ENCODE assay signal across 18 cellular contexts in genomic region chr17:32396343-32396742, GRCh38. TPM values are rescaled to one million over a fixed set of nuclear protein-coding genes. Genes with fewer than 3 reads are reported as not detected.
A peak's percentile ranks its signal among the peaks of the same experiment; 100 is the strongest.
DNase-seq lines count a peak whose midpoint lies in the region; ATAC-seq and TF ChIP-seq lines count a peak whose summit lies in the region.
"Had no signal": no experiment of that assay in that cellular context is flagged by ENCODE, and none has a peak within 500 bp of the region (broad histone marks: within the 10 kb centered on the region; RNA-seq: fewer than 3 reads in every experiment).

No MANE protein-coding gene starts in this region.

- no peak for TF ChIP-seq CTCF in GM23338 (conservative IDR thresholded peaks at IDR 0.05; ENCODE audit: low read depth in 2 of 2)
- no peak for TF ChIP-seq CTCF in WTC11 (IDR thresholded peaks at IDR 0.05)
- TF ChIP-seq CTCF in brain microvascular endothelial cell (IDR thresholded peaks at IDR 0.05; ENCODE audit: low read depth, low read length, missing control alignments) = no peak
- TF ChIP-seq CTCF in tibial artery (IDR thresholded peaks at IDR 0.05) = no peak
- TF ChIP-seq CTCF in activated CD8-positive, alpha-beta T cell treated with anti-CD3 and anti-CD28 coated beads for 36 hours (IDR thresholded peaks at IDR 0.05) = no peak

- H3K4me1 ChIP-seq in GM23338 (ENCODE audit: insufficient read depth) (no peaks in the 10 kb centered on the region), tibial artery (no peaks in the 10 kb centered on the region)
- H3K4me1 ChIP-seq: BLaER1, Peyer's patch, SJCRH30 had no signal

- no peak overlapping the region for H3K27ac Mint-ChIP-seq in GM23338
- peak overlapping the region; percentile 83 for H3K27ac Mint-ChIP-seq in WTC11
- peak overlapping the region; percentile 30 for H3K27ac Mint-ChIP-seq in stimulated activated effector memory CD8-positive, alpha-beta T cell treated with anti-CD3 and anti-CD28 coated beads, Interleukin-12 subunit alpha, Interleukin-12 subunit beta, amount 100 ng/mL, for 72 hours
- H3K27ac Mint-ChIP-seq in activated CD8-positive, alpha-beta T cell treated with anti-CD3 and anti-CD28 coated beads for 36 hours = no peak overlapping the region
- H3K27ac Mint-ChIP-seq: CD4-positive, alpha-beta T cell had no signal

- no peak; the same call in 2 of the 3 replicates for ATAC-seq in GM23338
- ATAC-seq in WTC11 = no peak
- ATAC-seq in left lobe of liver = peak; percentile 59
- ATAC-seq in stimulated activated effector memory CD8-positive, alpha-beta T cell treated with anti-CD3 and anti-CD28 coated beads, Interleukin-12 subunit alpha, Interleukin-12 subunit beta, amount 100 ng/mL, for 72 hours = no peak
- no peak for ATAC-seq in activated CD8-positive, alpha-beta T cell treated with anti-CD3 and anti-CD28 coated beads for 36 hours

- H3K4me3 ChIP-seq in GM23338 (no peak overlapping the region), brain microvascular endothelial cell (ENCODE audit: low read depth, low read length) (no peak overlapping the region), tibial artery (no peak overlapping the region)
- H3K4me3 ChIP-seq: BLaER1, Peyer's patch, SJCRH30 had no signal

- H3K27me3 ChIP-seq in GM23338 (ENCODE audit: insufficient read depth) = no peaks in the 10 kb centered on the region
- H3K27me3 ChIP-seq in brain microvascular endothelial cell (replicated peaks) = no peaks in the 10 kb centered on the region
- no peaks in the 10 kb centered on the region for H3K27me3 ChIP-seq in tibial artery
- H3K27me3 ChIP-seq: BLaER1, Peyer's patch, SJCRH30 had no signal

- no peak overlapping the region for H3K4me2 ChIP-seq in GM23338
- H3K4me2 ChIP-seq: BLaER1 had no signal

- POLR2A ChIA-PET in WTC11 (lab: Charles Lee) = no interaction called here
- POLR2A ChIA-PET in activated CD8-positive, alpha-beta T cell treated with anti-CD3 and anti-CD28 coated beads for 36 hours (lab: Charles Lee) = interaction anchor here (1.0 kb wide), 1 partner anchor 12 kb away, joined by 4 read pairs; no protein-coding TSS in a partner anchor

- no peaks in the 10 kb centered on the region for H3K79me2 ChIP-seq in GM23338 (replicated peaks; ENCODE audit: insufficient read depth)

- H3K9me2 ChIP-seq in GM23338 (ENCODE audit: insufficient read depth) = no peaks in the 10 kb centered on the region

- H3K9me3 ChIP-seq in tibial artery = no peaks in the 10 kb centered on the region
- H3K9me3 ChIP-seq: BLaER1, Peyer's patch, SJCRH30 had no signal

- DNase-seq in GM23338 (ENCODE audit: low spot score) (no peak), WTC11 (ENCODE audit: low spot score) (no peak), left lobe of liver (ENCODE audit: low spot score) (no peak), brain microvascular endothelial cell (no peak), tibial artery (no peak)
- DNase-seq in stimulated activated effector memory CD8-positive, alpha-beta T cell treated with anti-CD3 and anti-CD28 coated beads, Interleukin-12 subunit alpha, Interleukin-12 subunit beta, amount 100 ng/mL, for 72 hours (ENCODE audit: low spot score in 2 of 2) = no peak
- no peak for DNase-seq in activated CD8-positive, alpha-beta T cell treated with anti-CD3 and anti-CD28 coated beads for 36 hours
- DNase-seq: CD4-positive, alpha-beta T cell; MV-4-11; NCI-H1105 treated with DMSO at 0.1 percent for 48 hours; NCI-H2029 treated with DMSO at 0.1 percent for 48 hours; NCI-H2171; NCI-H345; NCI-H524 treated with DMSO at 0.1 percent for 48 hours; NCI-H82; Peyer's patch; SJCRH30 had no signal

- H3K36me3 Mint-ChIP-seq in GM23338 (ENCODE audit: low read depth) (peaks cover 3% of the 10 kb centered on the region; the same call in 1 of the 3 replicates), WTC11 (0 out of 2 replicates have a peak, but pooled peaks cover 5% of the 10 kb centered on the region)
- H3K36me3 Mint-ChIP-seq in stimulated activated effector memory CD8-positive, alpha-beta T cell treated with anti-CD3 and anti-CD28 coated beads, Interleukin-12 subunit alpha, Interleukin-12 subunit beta, amount 100 ng/mL, for 72 hours = peaks cover 28% of the 10 kb centered on the region
- peaks cover 5% of the 10 kb centered on the region for H3K36me3 Mint-ChIP-seq in activated CD8-positive, alpha-beta T cell treated with anti-CD3 and anti-CD28 coated beads for 36 hours (ENCODE audit: low read depth)

- intact Hi-C loops in tibial artery (cut with DNase I; ENCODE audit: low total_unique reads) = no loop called here
- intact Hi-C loops in activated CD8-positive, alpha-beta T cell treated with anti-CD3 and anti-CD28 coated beads for 36 hours (cut with micrococcal nuclease) = no loop called here

- no peak overlapping the region for H3K4me3 Mint-ChIP-seq in GM23338
- H3K4me3 Mint-ChIP-seq in WTC11 = no peak overlapping the region
- H3K4me3 Mint-ChIP-seq in stimulated activated effector memory CD8-positive, alpha-beta T cell treated with anti-CD3 and anti-CD28 coated beads, Interleukin-12 subunit alpha, Interleukin-12 subunit beta, amount 100 ng/mL, for 72 hours = no peak overlapping the region
- no peak overlapping the region for H3K4me3 Mint-ChIP-seq in activated CD8-positive, alpha-beta T cell treated with anti-CD3 and anti-CD28 coated beads for 36 hours
- H3K4me3 Mint-ChIP-seq: CD4-positive, alpha-beta T cell had no signal

- H3F3A ChIP-seq in GM23338 (replicated peaks; ENCODE audit: low read depth) = 0 out of 2 replicates have a peak, but pooled peaks cover 4% of the 10 kb centered on the region

- no peaks in the 10 kb centered on the region for H3K36me3 ChIP-seq in GM23338 (ENCODE audit: insufficient read depth)
- H3K36me3 ChIP-seq in brain microvascular endothelial cell (replicated peaks) = no peaks in the 10 kb centered on the region
- H3K36me3 ChIP-seq in tibial artery = no peaks in the 10 kb centered on the region
- H3K36me3 ChIP-seq: Peyer's patch, SJCRH30 had no signal

- H3K27me3 Mint-ChIP-seq in GM23338 (ENCODE audit: insufficient read depth, low read depth, poor library complexity) (peaks cover under 1% of the 10 kb centered on the region), WTC11 (ENCODE audit: low read depth) (no peaks in the 10 kb centered on the region)
- no peaks in the 10 kb centered on the region for H3K27me3 Mint-ChIP-seq in activated CD8-positive, alpha-beta T cell treated with anti-CD3 and anti-CD28 coated beads for 36 hours
- H3K27me3 Mint-ChIP-seq: CD4-positive, alpha-beta T cell had no signal

- in situ Hi-C loops in brain microvascular endothelial cell (cut with HindIII; ENCODE audit: low pct_ligation_motif_present, low sequenced_read_pairs) = no loop called here

- CTCF ChIA-PET in WTC11 (lab: Charles Lee) = interaction anchor here (0.7 to 1.6 kb wide), 3 partner anchors 48 to 376 kb away, joined by 3 to 6 read pairs (median 3); partner anchors contain the start of gene PSMD11
- CTCF ChIA-PET in activated CD8-positive, alpha-beta T cell treated with anti-CD3 and anti-CD28 coated beads for 36 hours (lab: Charles Lee) = interaction anchor here (1.1 kb wide), 1 partner anchor 65 kb away, joined by 3 read pairs; no protein-coding TSS in a partner anchor

- H4K20me1 ChIP-seq in GM23338 (replicated peaks; ENCODE audit: insufficient read depth) = peaks cover 17% of the 10 kb centered on the region
- H4K20me1 ChIP-seq: BLaER1 had no signal

- H3K27ac ChIP-seq in GM23338 (ENCODE audit: low read depth) = 0 out of 2 replicates have a peak overlapping the region, but pooled peaks have one; percentile 26
- H3K27ac ChIP-seq in brain microvascular endothelial cell = no peak overlapping the region
- H3K27ac ChIP-seq in tibial artery = no peak overlapping the region
- H3K27ac ChIP-seq: BLaER1, Peyer's patch, SJCRH30 had no signal

- H3K9me3 Mint-ChIP-seq in GM23338 (no peaks in the 10 kb centered on the region; the same call in 2 of the 3 replicates), WTC11 (peaks cover 9% of the 10 kb centered on the region)
- H3K9me3 Mint-ChIP-seq in stimulated activated effector memory CD8-positive, alpha-beta T cell treated with anti-CD3 and anti-CD28 coated beads, Interleukin-12 subunit alpha, Interleukin-12 subunit beta, amount 100 ng/mL, for 72 hours = no peaks in the 10 kb centered on the region
- H3K9me3 Mint-ChIP-seq in activated CD8-positive, alpha-beta T cell treated with anti-CD3 and anti-CD28 coated beads for 36 hours = no peaks in the 10 kb centered on the region
- H3K9me3 Mint-ChIP-seq: CD4-positive, alpha-beta T cell had no signal

- H3K4me1 Mint-ChIP-seq in GM23338 = no peaks in the 10 kb centered on the region
- H3K4me1 Mint-ChIP-seq in WTC11 = no peaks in the 10 kb centered on the region
- peaks cover 9% of the 10 kb centered on the region for H3K4me1 Mint-ChIP-seq in stimulated activated effector memory CD8-positive, alpha-beta T cell treated with anti-CD3 and anti-CD28 coated beads, Interleukin-12 subunit alpha, Interleukin-12 subunit beta, amount 100 ng/mL, for 72 hours
- H3K4me1 Mint-ChIP-seq in activated CD8-positive, alpha-beta T cell treated with anti-CD3 and anti-CD28 coated beads for 36 hours (ENCODE audit: low read depth) = peaks cover 6% of the 10 kb centered on the region

- no peak overlapping the region for H2AFZ ChIP-seq in GM23338

TF ChIP-seq in GM23338, 12 proteins besides CTCF, POLR2A, EP300 and RAD21 (continues in another document):
- TF ChIP-seq EZH2phosphoT487 (IDR thresholded peaks at IDR 0.05; ENCODE audit: unreplicated experiment) (no peak), JUNB (IDR thresholded peaks at IDR 0.05; ENCODE audit: unreplicated experiment) (no peak)

TF ChIP-seq in WTC11, 78 proteins besides CTCF, POLR2A, EP300 and RAD21:
- no peak for TF ChIP-seq TP53 (CRISPR knock-in tag; IDR thresholded peaks at IDR 0.05)
TF ChIP-seq in WTC11: peak in this region for 0.

RNA-seq across cellular contexts. Expression of gene ZNF207, which starts 46.4 kb away (rescaled TPM):
- 234 and 240 TPM in 2 replicates for total RNA-seq in GM23338 (2014; rRNA removed; shearing (Covaris generic))
- 155 and 171 TPM in 2 replicates for polyA plus RNA-seq in GM23338 (2016; fragmentation: Nextera tagmentation; extraction: Ambion mirVana)
- total RNA-seq in WTC11 (2021) (188 to 223 TPM (median 201 TPM) in 3 replicates), left lobe of liver (50.5 TPM)
- 100 to 1,000 TPM; 189 to 201 TPM for total RNA-seq in activated CD8-positive, alpha-beta T cell treated with anti-CD3 and anti-CD28 coated beads for 36 hours

RNA-seq across cellular contexts. Expression of gene PSMD11, which starts 48.0 kb away (rescaled TPM):
- total RNA-seq in GM23338 (2014; rRNA removed; shearing (Covaris generic)) = 132 and 180 TPM in 2 replicates
- polyA plus RNA-seq in GM23338 (2016; fragmentation: Nextera tagmentation; extraction: Ambion mirVana) = 360 and 369 TPM in 2 replicates
- 133 to 155 TPM (median 146 TPM) in 3 replicates for total RNA-seq in WTC11 (2021)
- total RNA-seq in left lobe of liver = 49.1 TPM
- 100 to 1,000 TPM; 119 to 130 TPM for total RNA-seq in activated CD8-positive, alpha-beta T cell treated with anti-CD3 and anti-CD28 coated beads for 36 hours

RNA-seq across cellular contexts. Expression of gene C17orf75, which starts 54.4 kb away (rescaled TPM):
- 26.8 and 35.9 TPM in 2 replicates for total RNA-seq in GM23338 (2014; rRNA removed; shearing (Covaris generic))
- 43.3 and 50.1 TPM in 2 replicates for polyA plus RNA-seq in GM23338 (2016; fragmentation: Nextera tagmentation; extraction: Ambion mirVana)
- total RNA-seq in WTC11 (2021) (35.5 to 49.4 TPM (median 35.5 TPM) in 3 replicates), left lobe of liver (9.2 TPM)
- total RNA-seq in activated CD8-positive, alpha-beta T cell treated with anti-CD3 and anti-CD28 coated beads for 36 hours = 10 to 100 TPM; 30.8 to 32.7 TPM

Comparison
In these comparisons a context has a peak if more than half of its experiments do, and no peak if none do; other contexts are left out.
1. H3K27ac Mint-ChIP-seq: peak in WTC11 (single experiment) and stimulated activated effector memory CD8-positive, alpha-beta T cell treated with anti-CD3 and anti-CD28 coated beads, Interleukin-12 subunit alpha, Interleukin-12 subunit beta, amount 100 ng/mL, for 72 hours (single experiment); none in GM23338 (single experiment) and activated CD8-positive, alpha-beta T cell treated with anti-CD3 and anti-CD28 coated beads for 36 hours (single experiment).